In genomic region chr9:106783121-106783520, GRCh38 we compare ENCODE assay signal across 40 cellular contexts.
"Had no signal": no experiment of that assay in that cellular context is flagged by ENCODE, and none has a peak within 500 bp of the region (broad histone marks: within the 10 kb centered on the region; RNA-seq: fewer than 3 reads in every experiment).

No MANE protein-coding gene starts in this region.

- H3K4me3 ChIP-seq: ascending aorta, body of pancreas, breast epithelium, cardiac muscle cell had no signal

- DNase-seq: activated B cell treated with CpG ODN at 0.5 μM for 24 hours; activated CD4-positive, alpha-beta memory T cell treated with anti-CD3 and anti-CD28 coated beads for 36 hours; activated CD4-positive, alpha-beta T cell treated with anti-CD3 and anti-CD28 coated beads for 4 hours; activated CD4-positive, alpha-beta T cell treated with anti-CD3 and anti-CD28 coated beads, Interleukin-2, amount 10 ng/mL, durations not matched to agents 24 days and 14 days; activated CD4-positive, alpha-beta T cell treated with anti-CD3 and anti-CD28 coated beads, Interleukin-2, amount 50 U/mL, for 1 hour; activated CD4-positive, alpha-beta T cell treated with anti-CD3 and anti-CD28 coated beads, Interleukin-2, amount 50 U/mL, for 4 hours; activated CD4-positive, CD25-positive, alpha-beta regulatory T cell treated with anti-CD3 and anti-CD28 coated beads, Interleukin-2, amount 50 U/mL, for 72 hours; activated CD8-positive, alpha-beta memory T cell treated with anti-CD3 and anti-CD28 coated beads, Interleukin-2, amount 50 U/mL, for 4 hours; activated CD8-positive, alpha-beta T cell treated with anti-CD3 and anti-CD28 coated beads for 36 hours; activated effector memory CD4-positive, alpha-beta T cell treated with anti-CD3 and anti-CD28 coated beads, Interleukin-2, amount 50 U/mL, for 16 hours; activated gamma-delta T cell treated with Interleukin-2 at 50 U/mL for 16 hours; activated naive CD4-positive, alpha-beta T cell treated with anti-CD3 and anti-CD28 coated beads, Interleukin-2, amount 10 ng/mL, durations not matched to agents 7 days and 5 days; activated naive CD4-positive, alpha-beta T cell treated with Interleukin-2 at 50 U/mL for 16 hours; activated naive CD8-positive, alpha-beta T cell treated with anti-CD3 and anti-CD28 coated beads, Interleukin-2, amount 10 ng/mL, durations not matched to agents 7 days and 5 days; activated naive CD8-positive, alpha-beta T cell treated with anti-CD3 and anti-CD28 coated beads, Interleukin-2, amount 50 U/mL, for 24 hours; activated T-cell treated with anti-CD3 and anti-CD28 coated beads for 4 hours; activated T-cell treated with anti-CD3 and anti-CD28 coated beads, Interleukin-2, amount 50 U/mL, for 1 hour; activated T-cell treated with anti-CD3 and anti-CD28 coated beads, Interleukin-2, amount 50 U/mL, for 4 hours; activated T-cell treated with anti-CD3 and anti-CD28 coated beads, Interleukin-2, amount 50 U/mL, for 72 hours; amygdala; anterior cingulate cortex; body of pancreas; brain microvascular endothelial cell; caudate nucleus; cerebellar nuclear complex; T-helper 1 cell; T-helper 2 cell; T-helper 9 cell had no signal

- H3K9me3 Mint-ChIP-seq: activated B cell treated with CpG ODN at 0.5 μM for 24 hours; activated CD4-positive, alpha-beta T cell treated with anti-CD3 and anti-CD28 coated beads, Interleukin-2, amount 10 ng/mL, durations not matched to agents 24 days and 14 days; activated CD8-positive, alpha-beta T cell treated with anti-CD3 and anti-CD28 coated beads for 36 hours; activated naive CD4-positive, alpha-beta T cell treated with anti-CD3 and anti-CD28 coated beads, Interleukin-2, amount 10 ng/mL, durations not matched to agents 7 days and 5 days; activated naive CD8-positive, alpha-beta T cell treated with anti-CD3 and anti-CD28 coated beads, Interleukin-2, amount 50 U/mL, for 24 hours; activated T-helper 1 cell treated with anti-CD3 and anti-CD28 coated beads, Interleukin-12 subunit alpha, Interleukin-12 subunit beta, Interleukin-2, Interleukin-4 antibody, amounts not matched to agents 30 ng/mL and 10 ng/mL and 1 ng/mL, durations not matched to agents 14 hours and 24 hours and 36 hours; T-helper 1 cell treated with Interleukin-12 subunit alpha and Interleukin-12 subunit beta and Interleukin-4 antibody, amounts not matched to agents 30 μg/mL and 1 μg/mL, for 36 hours; T-helper 2 cell treated with Interferon-gamma antibody and Interleukin-4, amounts not matched to agents 5 μg/mL and 100 μg/mL, for 36 hours had no signal

- H3K27me3 Mint-ChIP-seq: activated B cell treated with CpG ODN at 0.5 μM for 24 hours; activated CD4-positive, alpha-beta memory T cell treated with anti-CD3 and anti-CD28 coated beads for 36 hours; activated CD4-positive, alpha-beta T cell treated with anti-CD3 and anti-CD28 coated beads, Interleukin-2, amount 10 ng/mL, durations not matched to agents 24 days and 14 days; activated CD8-positive, alpha-beta T cell treated with anti-CD3 and anti-CD28 coated beads for 36 hours; activated naive CD4-positive, alpha-beta T cell treated with anti-CD3 and anti-CD28 coated beads, Interleukin-2, amount 10 ng/mL, durations not matched to agents 7 days and 5 days; activated naive CD4-positive, alpha-beta T cell treated with anti-CD3 and anti-CD28 coated beads, Interleukin-2, amount 50 U/mL, for 24 hours; activated naive CD8-positive, alpha-beta T cell; activated naive CD8-positive, alpha-beta T cell treated with anti-CD3 and anti-CD28 coated beads, Interleukin-2, amount 10 ng/mL, durations not matched to agents 7 days and 5 days; activated naive CD8-positive, alpha-beta T cell treated with anti-CD3 and anti-CD28 coated beads, Interleukin-2, amount 50 U/mL, for 24 hours; activated T-helper 17 cell treated with anti-CD3 and anti-CD28 coated beads, Interleukin-2, amount 50 U/mL, for 72 hours; central memory CD8-positive, alpha-beta T cell had no signal

- H3K9me3 ChIP-seq: ascending aorta, body of pancreas, breast epithelium had no signal

- H3K4me3 Mint-ChIP-seq: activated B cell treated with CpG ODN at 0.5 μM for 24 hours; activated CD4-positive, alpha-beta memory T cell treated with anti-CD3 and anti-CD28 coated beads for 36 hours; activated CD4-positive, alpha-beta T cell treated with anti-CD3 and anti-CD28 coated beads, Interleukin-2, amount 10 ng/mL, durations not matched to agents 24 days and 14 days; activated CD8-positive, alpha-beta T cell treated with anti-CD3 and anti-CD28 coated beads for 36 hours; activated naive CD4-positive, alpha-beta T cell treated with anti-CD3 and anti-CD28 coated beads, Interleukin-2, amount 10 ng/mL, durations not matched to agents 7 days and 5 days; activated naive CD4-positive, alpha-beta T cell treated with anti-CD3 and anti-CD28 coated beads, Interleukin-2, amount 50 U/mL, for 24 hours; activated naive CD8-positive, alpha-beta T cell; activated naive CD8-positive, alpha-beta T cell treated with anti-CD3 and anti-CD28 coated beads, Interleukin-2, amount 10 ng/mL, durations not matched to agents 7 days and 5 days; activated naive CD8-positive, alpha-beta T cell treated with anti-CD3 and anti-CD28 coated beads, Interleukin-2, amount 50 U/mL, for 24 hours; activated T-cell treated with anti-CD3 and anti-CD28 coated beads, Interleukin-2, amount 50 U/mL, for 4 hours; activated T-cell treated with anti-CD3 and anti-CD28 coated beads, Interleukin-2, amount 50 U/mL, for 72 hours; activated T-helper 1 cell treated with anti-CD3 and anti-CD28 coated beads, Interleukin-12 subunit alpha, Interleukin-12 subunit beta, Interleukin-2, Interleukin-4 antibody, amounts not matched to agents 30 ng/mL and 10 ng/mL and 1 ng/mL, durations not matched to agents 14 hours and 24 hours and 36 hours; activated T-helper 17 cell treated with anti-CD3 and anti-CD28 coated beads, Interleukin-2, amount 50 U/mL, for 72 hours; central memory CD8-positive, alpha-beta T cell; T-helper 1 cell treated with Interleukin-12 subunit alpha and Interleukin-12 subunit beta and Interleukin-4 antibody, amounts not matched to agents 30 μg/mL and 1 μg/mL, for 36 hours; T-helper 2 cell treated with Interferon-gamma antibody and Interleukin-4, amounts not matched to agents 5 μg/mL and 100 μg/mL, for 36 hours had no signal

- H3K27ac ChIP-seq: ascending aorta, body of pancreas, brain microvascular endothelial cell, breast epithelium, cardiac muscle cell, VCaP had no signal

- H3K27me3 ChIP-seq: ascending aorta, body of pancreas, brain microvascular endothelial cell, breast epithelium, cardiac muscle cell had no signal

- H3K27ac Mint-ChIP-seq: activated B cell treated with CpG ODN at 0.5 μM for 24 hours; activated CD4-positive, alpha-beta memory T cell treated with anti-CD3 and anti-CD28 coated beads for 36 hours; activated CD4-positive, alpha-beta T cell treated with anti-CD3 and anti-CD28 coated beads, Interleukin-2, amount 10 ng/mL, durations not matched to agents 24 days and 14 days; activated CD8-positive, alpha-beta T cell treated with anti-CD3 and anti-CD28 coated beads for 36 hours; activated naive CD4-positive, alpha-beta T cell treated with anti-CD3 and anti-CD28 coated beads, Interleukin-2, amount 10 ng/mL, durations not matched to agents 7 days and 5 days; activated naive CD4-positive, alpha-beta T cell treated with anti-CD3 and anti-CD28 coated beads, Interleukin-2, amount 50 U/mL, for 24 hours; activated naive CD8-positive, alpha-beta T cell; activated naive CD8-positive, alpha-beta T cell treated with anti-CD3 and anti-CD28 coated beads, Interleukin-2, amount 10 ng/mL, durations not matched to agents 7 days and 5 days; activated naive CD8-positive, alpha-beta T cell treated with anti-CD3 and anti-CD28 coated beads, Interleukin-2, amount 50 U/mL, for 24 hours; activated T-cell treated with anti-CD3 and anti-CD28 coated beads, Interleukin-2, amount 50 U/mL, for 72 hours; activated T-helper 1 cell treated with anti-CD3 and anti-CD28 coated beads, Interleukin-12 subunit alpha, Interleukin-12 subunit beta, Interleukin-2, Interleukin-4 antibody, amounts not matched to agents 30 ng/mL and 10 ng/mL and 1 ng/mL, durations not matched to agents 14 hours and 24 hours and 36 hours; activated T-helper 17 cell treated with anti-CD3 and anti-CD28 coated beads, Interleukin-2, amount 50 U/mL, for 72 hours; T-helper 1 cell treated with Interleukin-12 subunit alpha and Interleukin-12 subunit beta and Interleukin-4 antibody, amounts not matched to agents 30 μg/mL and 1 μg/mL, for 36 hours; T-helper 2 cell treated with Interferon-gamma antibody and Interleukin-4, amounts not matched to agents 5 μg/mL and 100 μg/mL, for 36 hours had no signal

- H3K4me1 Mint-ChIP-seq: activated B cell treated with CpG ODN at 0.5 μM for 24 hours; activated CD4-positive, alpha-beta T cell treated with anti-CD3 and anti-CD28 coated beads, Interleukin-2, amount 10 ng/mL, durations not matched to agents 24 days and 14 days; activated naive CD4-positive, alpha-beta T cell treated with anti-CD3 and anti-CD28 coated beads, Interleukin-2, amount 10 ng/mL, durations not matched to agents 7 days and 5 days; activated naive CD4-positive, alpha-beta T cell treated with anti-CD3 and anti-CD28 coated beads, Interleukin-2, amount 50 U/mL, for 24 hours; activated naive CD8-positive, alpha-beta T cell treated with anti-CD3 and anti-CD28 coated beads, Interleukin-2, amount 10 ng/mL, durations not matched to agents 7 days and 5 days; activated naive CD8-positive, alpha-beta T cell treated with anti-CD3 and anti-CD28 coated beads, Interleukin-2, amount 50 U/mL, for 24 hours; activated T-helper 17 cell treated with anti-CD3 and anti-CD28 coated beads, Interleukin-2, amount 50 U/mL, for 72 hours; central memory CD8-positive, alpha-beta T cell had no signal

- H3K36me3 ChIP-seq: ascending aorta, brain microvascular endothelial cell, breast epithelium, cardiac muscle cell had no signal

- H3K36me3 Mint-ChIP-seq: activated CD4-positive, alpha-beta memory T cell treated with anti-CD3 and anti-CD28 coated beads for 36 hours; activated naive CD4-positive, alpha-beta T cell treated with anti-CD3 and anti-CD28 coated beads, Interleukin-2, amount 10 ng/mL, durations not matched to agents 7 days and 5 days; activated naive CD4-positive, alpha-beta T cell treated with anti-CD3 and anti-CD28 coated beads, Interleukin-2, amount 50 U/mL, for 24 hours; activated naive CD8-positive, alpha-beta T cell; activated naive CD8-positive, alpha-beta T cell treated with anti-CD3 and anti-CD28 coated beads, Interleukin-2, amount 10 ng/mL, durations not matched to agents 7 days and 5 days had no signal

- H3K4me1 ChIP-seq: ascending aorta, body of pancreas, breast epithelium had no signal

- FAIRE-seq: TTC549 had no signal
